ENCODE assay signal across 1 cellular context in the genomic region with DNA sequence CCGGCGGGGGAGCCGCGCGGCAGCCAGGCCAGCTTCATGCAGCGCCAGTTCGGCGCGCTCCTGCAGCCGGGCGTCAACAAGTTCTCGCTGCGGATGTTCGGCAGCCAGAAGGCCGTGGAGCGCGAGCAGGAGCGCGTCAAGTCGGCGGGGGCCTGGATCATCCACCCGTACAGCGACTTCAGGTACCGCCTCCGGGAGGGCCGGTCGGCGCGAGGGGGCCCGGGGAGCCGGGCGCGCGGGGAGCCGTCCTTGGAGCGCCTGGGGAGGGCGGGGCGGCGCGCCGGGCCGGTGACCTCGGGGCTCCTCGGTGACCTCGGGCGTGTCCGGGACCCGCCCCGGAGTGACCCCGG.
TF ChIP-seq lines count a peak whose summit lies in the region.

No MANE protein-coding gene starts in this region.

TF ChIP-seq in GM12878, 131 proteins besides CTCF, POLR2A, EP300 and RAD21:
- TF ChIP-seq BACH1 (IDR thresholded peaks at IDR 0.05; ENCODE audit: borderline replicate concordance) (no peak), NR2F1 (conservative IDR thresholded peaks at IDR 0.05) (0 out of 2 replicates have a peak, but pooled peaks have one; percentile 18), CEBPB (IDR thresholded peaks at IDR 0.05; ENCODE audit: borderline replicate concordance in 1 of 2, low read depth in 2 of 2, low read length in 2 of 2) (no peak), HDAC6 (IDR thresholded peaks at IDR 0.05; ENCODE audit: unreplicated experiment) (peak; percentile 50)
